2 cellular contexts compared by ENCODE assay signal in genomic region chr9:4507306-4507705, GRCh38.
TF ChIP-seq lines count a peak whose summit lies in the region.

No MANE protein-coding gene starts in this region.

TF ChIP-seq in liver, 16 proteins besides CTCF, POLR2A, EP300 and RAD21:
- no peak for TF ChIP-seq NR2F2 (IDR thresholded peaks at IDR 0.05)
- TF ChIP-seq SP1 (IDR thresholded peaks at IDR 0.05) = no peak
- TF ChIP-seq ATF3 (IDR thresholded peaks at IDR 0.05) = no peak
- no peak for TF ChIP-seq JUND (IDR thresholded peaks at IDR 0.05)
- no peak for TF ChIP-seq FOXA1 (IDR thresholded peaks at IDR 0.05)
- TF ChIP-seq ZBTB33 (IDR thresholded peaks at IDR 0.05) = no peak
- no peak for TF ChIP-seq YY1 (IDR thresholded peaks at IDR 0.05)
- no peak for TF ChIP-seq HNF4A (conservative IDR thresholded peaks at IDR 0.05)
- no peak for TF ChIP-seq HNF4G (IDR thresholded peaks at IDR 0.05)
- TF ChIP-seq TAF1 (conservative IDR thresholded peaks at IDR 0.05) = no peak

TF ChIP-seq in HepG2, 621 proteins besides CTCF, POLR2A, EP300 and RAD21:
- TF ChIP-seq NFKB2 (CRISPR knock-in tag; IDR thresholded peaks at IDR 0.05; ENCODE audit: borderline replicate concordance) (no peak), ZNF570 (CRISPR knock-in tag; IDR thresholded peaks at IDR 0.05; ENCODE audit: borderline replicate concordance) (no peak), IRF9 (CRISPR knock-in tag; IDR thresholded peaks at IDR 0.05; ENCODE audit: borderline replicate concordance) (no peak), FOXO4 (CRISPR knock-in tag; conservative IDR thresholded peaks at IDR 0.05) (no peak), ZNF710 (CRISPR knock-in tag; IDR thresholded peaks at IDR 0.05; ENCODE audit: borderline replicate concordance) (no peak)
TF ChIP-seq in HepG2: peak in this region for 0.
